1 cellular context compared by ENCODE assay signal in the genomic region with DNA sequence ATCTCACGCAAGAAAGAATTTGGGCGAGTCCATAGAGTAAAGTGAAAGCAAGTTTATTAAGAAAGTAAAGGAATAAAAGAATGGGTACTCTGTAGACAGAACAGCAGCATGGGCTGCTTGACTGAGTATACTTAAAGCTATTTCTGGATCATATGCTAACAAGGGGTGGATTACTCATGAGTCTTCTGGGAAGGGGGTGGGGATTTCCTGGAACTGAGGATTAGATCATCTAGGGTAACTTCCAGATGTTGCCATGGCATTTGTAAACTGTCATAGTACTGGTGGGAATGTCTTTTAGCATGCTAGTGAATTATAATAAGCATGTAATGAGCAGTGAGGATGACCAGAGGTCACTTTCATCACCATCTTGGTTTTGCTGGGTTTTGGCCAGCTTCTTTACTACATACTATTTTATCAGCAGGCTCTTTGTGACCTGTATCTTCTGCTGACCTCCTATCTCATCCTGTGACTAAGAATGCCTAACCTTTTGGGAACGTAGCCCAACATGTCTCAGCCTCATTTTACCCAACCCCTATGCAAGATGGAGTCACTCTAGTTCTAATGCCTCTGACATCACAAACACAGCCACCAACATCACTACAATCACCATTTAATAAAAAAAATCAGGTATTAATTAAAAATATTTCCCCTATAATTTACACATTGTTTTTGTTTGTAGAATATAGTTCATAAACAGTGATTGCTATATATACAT.
TF ChIP-seq lines count a peak whose summit lies in the region.

No MANE protein-coding gene starts in this region.

TF ChIP-seq in K562, 482 proteins besides CTCF, POLR2A, EP300 and RAD21 (continued from another document):
- TF ChIP-seq MLLT1 (IDR thresholded peaks at IDR 0.05), result no peak
- TF ChIP-seq TAF15 (IDR thresholded peaks at IDR 0.05; ENCODE audit: low read depth, low read length), result no peak
- no peak for TF ChIP-seq FOXM1 (IDR thresholded peaks at IDR 0.05; ENCODE audit: low read depth)
- no peak for TF ChIP-seq FOXM1 (CRISPR knock-in tag; IDR thresholded peaks at IDR 0.05; ENCODE audit: low read depth)
- TF ChIP-seq MCM2 (IDR thresholded peaks at IDR 0.05; ENCODE audit: low read depth), result no peak
- TF ChIP-seq, protein P1, sequence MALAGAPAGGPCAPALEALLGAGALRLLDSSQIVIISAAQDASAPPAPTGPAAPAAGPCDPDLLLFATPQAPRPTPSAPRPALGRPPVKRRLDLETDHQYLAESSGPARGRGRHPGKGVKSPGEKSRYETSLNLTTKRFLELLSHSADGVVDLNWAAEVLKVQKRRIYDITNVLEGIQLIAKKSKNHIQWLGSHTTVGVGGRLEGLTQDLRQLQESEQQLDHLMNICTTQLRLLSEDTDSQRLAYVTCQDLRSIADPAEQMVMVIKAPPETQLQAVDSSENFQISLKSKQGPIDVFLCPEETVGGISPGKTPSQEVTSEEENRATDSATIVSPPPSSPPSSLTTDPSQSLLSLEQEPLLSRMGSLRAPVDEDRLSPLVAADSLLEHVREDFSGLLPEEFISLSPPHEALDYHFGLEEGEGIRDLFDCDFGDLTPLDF (CRISPR knock-in tag; IDR thresholded peaks at IDR 0.05), result no peak
- TF ChIP-seq ZNF175 (CRISPR knock-in tag; IDR thresholded peaks at IDR 0.05; ENCODE audit: low read depth), result 0 out of 2 replicates have a peak, but pooled peaks have one; percentile 47
- no peak for TF ChIP-seq HCFC1 (IDR thresholded peaks at IDR 0.05; ENCODE audit: low read depth, low read length)
- no peak for TF ChIP-seq SRSF7 (optimal IDR thresholded peaks at IDR 0.05; ENCODE audit: low read depth, low read length)
- peak; percentile 66 for TF ChIP-seq ZNF311 (CRISPR knock-in tag; IDR thresholded peaks at IDR 0.05)
- no peak for TF ChIP-seq GABPB1 (CRISPR knock-in tag; IDR thresholded peaks at IDR 0.05)
- TF ChIP-seq DDX20 (tag; IDR thresholded peaks at IDR 0.05; ENCODE audit: low read depth), result no peak
- TF ChIP-seq, protein P2, sequence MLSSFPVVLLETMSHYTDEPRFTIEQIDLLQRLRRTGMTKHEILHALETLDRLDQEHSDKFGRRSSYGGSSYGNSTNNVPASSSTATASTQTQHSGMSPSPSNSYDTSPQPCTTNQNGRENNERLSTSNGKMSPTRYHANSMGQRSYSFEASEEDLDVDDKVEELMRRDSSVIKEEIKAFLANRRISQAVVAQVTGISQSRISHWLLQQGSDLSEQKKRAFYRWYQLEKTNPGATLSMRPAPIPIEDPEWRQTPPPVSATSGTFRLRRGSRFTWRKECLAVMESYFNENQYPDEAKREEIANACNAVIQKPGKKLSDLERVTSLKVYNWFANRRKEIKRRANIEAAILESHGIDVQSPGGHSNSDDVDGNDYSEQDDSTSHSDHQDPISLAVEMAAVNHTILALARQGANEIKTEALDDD (IDR thresholded peaks at IDR 0.05), result no peak
- no peak for TF ChIP-seq NFATC3 (IDR thresholded peaks at IDR 0.05)
- no peak for TF ChIP-seq ZBTB43 (CRISPR knock-in tag; IDR thresholded peaks at IDR 0.05)
TF ChIP-seq in K562: peak in this region for 7.
